18 cellular contexts compared by ENCODE assay signal in genomic region chr3:48962340-48962739, GRCh38.
"Had no signal": no experiment of that assay in that cellular context is flagged by ENCODE, and none has a peak within 500 bp of the region (broad histone marks: within the 10 kb centered on the region; RNA-seq: fewer than 3 reads in every experiment).

No MANE protein-coding gene starts in this region.

- H3K4me3 ChIP-seq: esophagus muscularis mucosa, lower lobe of right lung, suprapubic skin had no signal

- DNase-seq: activated naive CD4-positive, alpha-beta T cell treated with Interleukin-2 at 50 U/mL for 16 hours; activated T-cell treated with anti-CD3 and anti-CD28 coated beads, Interleukin-2, amount 50 U/mL, for 4 hours; brain microvascular endothelial cell; cerebellar nuclear complex; glutamatergic neuron; left cardiac atrium; lower lobe of right lung; midbrain; right cardiac atrium; SIG-M5; small intestine; T-helper 2 cell had no signal

- H3K4me1 Mint-ChIP-seq: stimulated activated memory B cell treated with anti-CD40 and anti-IgM and Interleukin-4, amounts not matched to agents 10 μg/mL and 1 μg/mL and 100 μg/mL, for 72 hours had no signal

- ATAC-seq: activated T-cell treated with anti-CD3 and anti-CD28 coated beads, Interleukin-2, amount 50 U/mL, for 4 hours; left cardiac atrium; lower lobe of right lung; right cardiac atrium; stimulated activated memory B cell treated with anti-CD40 and anti-IgM and Interleukin-4, amounts not matched to agents 10 μg/mL and 1 μg/mL and 100 μg/mL, for 72 hours had no signal

- H3K4me3 Mint-ChIP-seq: activated T-cell treated with anti-CD3 and anti-CD28 coated beads, Interleukin-2, amount 50 U/mL, for 4 hours; dendritic cell treated with granulocyte-macrophage colony-stimulating factor and Interleukin-4, amounts not matched to agents 40 ng/mL and 50 ng/mL, for 4 days; stimulated activated memory B cell treated with anti-CD40 and anti-IgM and Interleukin-4, amounts not matched to agents 10 μg/mL and 1 μg/mL and 100 μg/mL, for 72 hours; type B pancreatic cell had no signal

- H3K27ac Mint-ChIP-seq: dendritic cell treated with granulocyte-macrophage colony-stimulating factor and Interleukin-4, amounts not matched to agents 40 ng/mL and 50 ng/mL, for 4 days; progenitor cell of endocrine pancreas; stimulated activated memory B cell treated with anti-CD40 and anti-IgM and Interleukin-4, amounts not matched to agents 10 μg/mL and 1 μg/mL and 100 μg/mL, for 72 hours; type B pancreatic cell had no signal

- H3K9me3 Mint-ChIP-seq: activated T-cell treated with anti-CD3 and anti-CD28 coated beads, Interleukin-2, amount 50 U/mL, for 4 hours; dendritic cell treated with granulocyte-macrophage colony-stimulating factor and Interleukin-4, amounts not matched to agents 40 ng/mL and 50 ng/mL, for 4 days; stimulated activated memory B cell treated with anti-CD40 and anti-IgM and Interleukin-4, amounts not matched to agents 10 μg/mL and 1 μg/mL and 100 μg/mL, for 72 hours; type B pancreatic cell had no signal

- H3K27ac ChIP-seq: brain microvascular endothelial cell, esophagus muscularis mucosa, lower lobe of right lung, suprapubic skin had no signal

- H3K27me3 ChIP-seq: brain microvascular endothelial cell, esophagus muscularis mucosa, suprapubic skin had no signal

- H3K9me3 ChIP-seq: esophagus muscularis mucosa, lower lobe of right lung, suprapubic skin had no signal

- H3K4me1 ChIP-seq: lower lobe of right lung had no signal

- H3K27me3 Mint-ChIP-seq: dendritic cell treated with granulocyte-macrophage colony-stimulating factor and Interleukin-4, amounts not matched to agents 40 ng/mL and 50 ng/mL, for 4 days; progenitor cell of endocrine pancreas; stimulated activated memory B cell treated with anti-CD40 and anti-IgM and Interleukin-4, amounts not matched to agents 10 μg/mL and 1 μg/mL and 100 μg/mL, for 72 hours; type B pancreatic cell had no signal
